8 cellular contexts compared by ENCODE assay signal in genomic region chr1:244049969-244050834, GRCh38. TPM values are rescaled to one million over a fixed set of nuclear protein-coding genes. Genes with fewer than 3 reads are reported as not detected.
DNase-seq lines count a peak whose midpoint lies in the region; ATAC-seq, FAIRE-seq and TF ChIP-seq lines count a peak whose summit lies in the region.

No MANE protein-coding gene starts in this region.

- peak overlapping the region; percentile 82 for H3K9ac ChIP-seq in GM12878 (ENCODE audit: control insufficient read depth, insufficient read depth, low read length)
- H3K9ac ChIP-seq in liver (ENCODE audit: low read depth in 1 of 2, low read length in 2 of 2) = peak overlapping the region; percentile 72 to 75

- RAD21 ChIA-PET in GM12878 (lab: Charles Lee; ENCODE audit: unreplicated experiment) = interaction anchor here (0.7 to 2.8 kb wide), 4 partner anchors 9 to 180 kb away, joined by 3 to 10 read pairs (median 6); no protein-coding TSS in a partner anchor

- TF ChIP-seq RAD21 in GM12878 (IDR thresholded peaks at IDR 0.05; ENCODE audit: insufficient read depth, low read depth, low read length) (no peak), liver (IDR thresholded peaks at IDR 0.05) (no peak)

- WGBS in GM12878 (ENCODE audit: insufficient coverage, insufficient replicate concordance, low lambda C conversion rate, missing lambda C conversion rate) = 2% methylated on average over 22 of the region's 22 CpGs
- 4% methylated on average over 22 of the region's 22 CpGs for WGBS in liver
- 3% methylated on average over 22 of the region's 22 CpGs for WGBS in thymus

- ATAC-seq in GM12878 = no peak
- ATAC-seq in GM21737 (IDR thresholded peaks at IDR 0.05; ENCODE audit: unreplicated experiment) = no peak

- TF ChIP-seq CTCF in DOHH2 (IDR thresholded peaks at IDR 0.05; ENCODE audit: low read depth, low read length, poor library complexity, severe bottlenecking) (no peak), GM12878 (IDR thresholded peaks at IDR 0.05 in 2 of 3, conservative IDR thresholded peaks at IDR 0.05 in 1 of 3; ENCODE audit: control insufficient read depth in 2 of 3, extremely low read depth in 1 of 3, insufficient read depth in 1 of 3, low read depth in 3 of 3, low read length in 3 of 3) (no peak), liver (IDR thresholded peaks at IDR 0.05; ENCODE audit: low read depth, low read length, missing input control) (no peak)

- POLR2A ChIA-PET in GM12878 (lab: Charles Lee) = interaction anchor here (0.7 to 2.7 kb wide), 2 partner anchors 10 to 181 kb away, joined by 5 to 11 read pairs; no protein-coding TSS in a partner anchor

- H3K36me3 ChIP-seq in DOHH2 (ENCODE audit: control insufficient read depth, low read length) (peaks cover 18% of the 10 kb centered on the region), MG63 (no peaks in the 10 kb centered on the region), GM12878 (ENCODE audit: control insufficient read depth in 2 of 2, insufficient read depth in 2 of 2, low read length in 1 of 2) (peaks cover 0 to 4% of the 10 kb centered on the region in 2 experiments; a peak in 2 of 4 replicates), liver (ENCODE audit: control insufficient read depth in 4 of 4, insufficient read depth in 3 of 4, low read depth in 1 of 4, low read length in 3 of 4) (peaks cover 6 to 14% (median 13%) of the 10 kb centered on the region in 4 donors), thymus (ENCODE audit: control insufficient read depth, insufficient read depth) (peaks cover 18% of the 10 kb centered on the region)

- peak overlapping the region; percentile 56 for H3K27ac ChIP-seq in DOHH2 (ENCODE audit: low read depth, low read length)
- peak overlapping the region; percentile 82 for H3K27ac ChIP-seq in GM12878 (ENCODE audit: control insufficient read depth, insufficient read depth)
- H3K27ac ChIP-seq in liver (ENCODE audit: low read depth in 1 of 2, low read length in 2 of 2) = peak overlapping the region; percentile 70 to 72
- H3K27ac ChIP-seq in thymus (ENCODE audit: low read depth) = peak overlapping the region; percentile 98

- intact Hi-C loops in GM12878 (cut with micrococcal nuclease; ENCODE audit: unreplicated experiment) = loop anchor here (2.0 to 10.0 kb wide), 6 partner anchors 225 to 705 kb away; partner anchors contain the start of gene ADSS2

- no peaks in the 10 kb centered on the region for H3K9me2 ChIP-seq in DOHH2 (replicated peaks; ENCODE audit: control insufficient read depth, low read length)

- CTCF ChIA-PET in GM12878 (lab: Yijun Ruan, JAX) = interaction anchor here (1.7 kb wide), 1 partner anchor 707 kb away, joined by 6 read pairs; no protein-coding TSS in a partner anchor

- peak; percentile 66 for FAIRE-seq in GM12878 (lab: Jason Lieb, UNC)

- peaks cover 18% of the 10 kb centered on the region for H3F3A ChIP-seq in DOHH2 (ENCODE audit: control insufficient read depth, insufficient read depth)

- BruUV-seq in GM12878 (replicated peaks; lab: Mats Ljungman, UMichigan) = TSS peak; percentile 61

- no peak for TF ChIP-seq POLR2A in GM12878 (IDR thresholded peaks at IDR 0.05; ENCODE audit: low read depth, low read length)

- H3K27me3 ChIP-seq in DOHH2 (ENCODE audit: control insufficient read depth, low read length) = peaks cover 21% of the 10 kb centered on the region
- peaks cover 33% of the 10 kb centered on the region for H3K27me3 ChIP-seq in MG63
- no peaks in the 10 kb centered on the region for H3K27me3 ChIP-seq in GM12878 (replicated peaks in 1 of 2; ENCODE audit: control insufficient read depth in 2 of 2, insufficient read depth in 2 of 2, low read length in 1 of 2)
- no peaks in the 10 kb centered on the region for H3K27me3 ChIP-seq in liver (ENCODE audit: control insufficient read depth in 4 of 4, insufficient read depth in 4 of 4, low read length in 3 of 4)
- no peaks in the 10 kb centered on the region for H3K27me3 ChIP-seq in thymus (ENCODE audit: control insufficient read depth, insufficient read depth)

- DNase-seq in MG63 (no peak), GM12878 (ENCODE audit: low read depth, low spot score) (no peak), NCI-H226 (no peak)
- no peak for DNase-seq in activated CD8-positive, alpha-beta memory T cell treated with anti-CD3 and anti-CD28 coated beads, Interleukin-2, amount 50 U/mL, for 4 hours

- no peak for TF ChIP-seq EP300 in GM12878 (IDR thresholded peaks at IDR 0.05; ENCODE audit: borderline replicate concordance in 1 of 2, control insufficient read depth in 1 of 2, low read depth in 2 of 2, low read length in 2 of 2)

- peak overlapping the region; percentile 85 for H3K4me3 ChIP-seq in DOHH2 (ENCODE audit: low read length)
- H3K4me3 ChIP-seq in MG63 = peak overlapping the region; percentile 45
- H3K4me3 ChIP-seq in GM12878 = peak overlapping the region; percentile 85
- H3K4me3 ChIP-seq in liver (ENCODE audit: low read depth in 1 of 3, low read length in 3 of 3) = peak overlapping the region; percentile 74 to 99 (median 83)
- H3K4me3 ChIP-seq in thymus (ENCODE audit: low read length) = peak overlapping the region; percentile 90

- peak overlapping the region; percentile 62 for H2AFZ ChIP-seq in GM12878 (ENCODE audit: control insufficient read depth, low read depth, low read length)

- peaks cover 47% of the 10 kb centered on the region for H3K4me1 ChIP-seq in DOHH2 (ENCODE audit: control insufficient read depth, low read length)
- H3K4me1 ChIP-seq in GM12878 (ENCODE audit: control insufficient read depth, insufficient read depth, low read length) = peaks cover 23% of the 10 kb centered on the region
- H3K4me1 ChIP-seq in liver (ENCODE audit: control insufficient read depth in 4 of 4, insufficient read depth in 4 of 4, low read length in 3 of 4) = peaks cover 1 to 24% (median 15%) of the 10 kb centered on the region in 4 donors
- peaks cover 12% of the 10 kb centered on the region for H3K4me1 ChIP-seq in thymus (ENCODE audit: control insufficient read depth, insufficient read depth, low read length)

- in situ Hi-C loops in GM12878 (cut with MboI) = no loop called here

- H4K20me1 ChIP-seq in DOHH2 (ENCODE audit: control insufficient read depth, insufficient read depth, low read depth, low read length) (peaks cover 38% of the 10 kb centered on the region), GM12878 (ENCODE audit: control insufficient read depth, insufficient read depth) (no peaks in the 10 kb centered on the region)

- H3K9me3 ChIP-seq in DOHH2 (ENCODE audit: control insufficient read depth, insufficient read depth, low read length) (no peaks in the 10 kb centered on the region), MG63 (no peaks in the 10 kb centered on the region), GM12878 (replicated peaks; ENCODE audit: control insufficient read depth, insufficient read depth, low read length) (no peaks in the 10 kb centered on the region), liver (ENCODE audit: control insufficient read depth in 4 of 4, low read length in 3 of 4) (no peaks in the 10 kb centered on the region), thymus (ENCODE audit: control insufficient read depth) (no peaks in the 10 kb centered on the region)

- SMC1A ChIA-PET in GM12878 (lab: Charles Lee; ENCODE audit: uncharacterized antibody, unreplicated experiment) = interaction anchor here (1.0 to 4.8 kb wide), 3 partner anchors 12 to 249 kb away, joined by 3 to 45 read pairs (median 5); no protein-coding TSS in a partner anchor

- H3K79me2 ChIP-seq in DOHH2 (ENCODE audit: control insufficient read depth, low read length) = peaks cover 33% of the 10 kb centered on the region
- H3K79me2 ChIP-seq in GM12878 (ENCODE audit: control insufficient read depth, insufficient read depth, low read length) = peaks cover 33% of the 10 kb centered on the region

- H3K4me2 ChIP-seq in DOHH2 (ENCODE audit: low read length) (peak overlapping the region; percentile 100), GM12878 (ENCODE audit: control insufficient read depth, insufficient read depth) (peak overlapping the region; percentile 92)

TF ChIP-seq in GM12878, 131 proteins besides CTCF, POLR2A, EP300 and RAD21 (continues in another document):
- TF ChIP-seq NBN (IDR thresholded peaks at IDR 0.05) (0 out of 2 replicates have a peak, but pooled peaks have one; percentile 4), TCF12 (IDR thresholded peaks at IDR 0.05; ENCODE audit: low read depth, low read length) (no peak), SIN3A (IDR thresholded peaks at IDR 0.05; ENCODE audit: low read depth, low read length) (0 out of 2 replicates have a peak, but pooled peaks have one; percentile 13)

TF ChIP-seq in liver, 16 proteins besides CTCF, POLR2A, EP300 and RAD21 (continues in another document):
- TF ChIP-seq JUND (IDR thresholded peaks at IDR 0.05) = no peak
- TF ChIP-seq SP1 (IDR thresholded peaks at IDR 0.05) = no peak
- no peak for TF ChIP-seq RXRA (IDR thresholded peaks at IDR 0.05)

RNA-seq across cellular contexts. Expression of gene ZBTB18, which starts 0.9 kb away (rescaled TPM):
- total RNA-seq in MG63 (2014; rRNA removed; shearing (Covaris generic); ENCODE audit: low replicate concordance) = 4.4 and 6.8 TPM in 2 replicates
- 9.2 and 9.4 TPM in 2 replicates for total RNA-seq in GM12878 (2013; cell fraction: nucleolus; rRNA removed)
- total RNA-seq in GM12878 (2014; rRNA removed) = 6.8 and 7.8 TPM in 2 replicates
- total RNA-seq in GM12878 (2014; rRNA removed; fragmentation: Illumina TruSeq; extraction: Trizol) = 5.7 and 5.8 TPM in 2 replicates
- total RNA-seq in GM12878 (2021) = 7.8 and 8.5 TPM in 2 replicates
- 4.7 TPM for polyA plus RNA-seq in GM12878 (2011; ENCODE audit: low read depth)
- 8.6 and 10.4 TPM in 2 replicates for polyA plus RNA-seq in GM12878 (2011; rRNA removed)
- 5.3 and 6.4 TPM in 2 replicates for polyA plus RNA-seq in GM12878 (2011; cell fraction: cytosol; rRNA removed)
- 17.4 and 21.7 TPM in 2 replicates for polyA plus RNA-seq in GM12878 (2011; cell fraction: nucleus; rRNA removed)
- polyA plus RNA-seq in GM12878 (2012) = 8.1 and 8.5 TPM in 2 replicates
- polyA plus RNA-seq in GM12878 (2014; fragmentation: Illumina TruSeq; extraction: Trizol) = 6.5 and 6.8 TPM in 2 replicates
- polyA plus RNA-seq in GM12878 (2014; fragmentation: Nextera tagmentation; extraction: Ambion mirVana) = 1 to 10 TPM in 1 of 2 experiments, under 1 TPM in 1; 0.98 to 1.3 TPM
- 5.9 and 6.7 TPM in 2 replicates for polyA plus RNA-seq in GM12878 (2014; rRNA removed)
- polyA plus RNA-seq in GM12878 (2016; fragmentation: Nextera tagmentation; extraction: Ambion mirVana) = under 1 TPM; 0.27 to 0.37 TPM
- polyA minus RNA-seq in GM12878 (2011; rRNA and poly(A)+ RNA removed) = 9.8 and 11.1 TPM in 2 replicates
- 4.0 and 4.4 TPM in 2 replicates for polyA minus RNA-seq in GM12878 (2011; cell fraction: cytosol; rRNA and poly(A)+ RNA removed)
- 4.7 and 8.8 TPM in 2 replicates for polyA minus RNA-seq in GM12878 (2011; cell fraction: nucleus; rRNA and poly(A)+ RNA removed)
- 10 to 100 TPM in 1 of 2 donors, 1 to 10 TPM in 1; 5.6 to 18.3 TPM for total RNA-seq in liver
- polyA plus RNA-seq in liver = 1 to 10 TPM; 1.2 to 5.7 TPM
- 47.3 TPM for polyA plus RNA-seq in thymus
